ENCODE assay signal across 15 cellular contexts in the genomic region with DNA sequence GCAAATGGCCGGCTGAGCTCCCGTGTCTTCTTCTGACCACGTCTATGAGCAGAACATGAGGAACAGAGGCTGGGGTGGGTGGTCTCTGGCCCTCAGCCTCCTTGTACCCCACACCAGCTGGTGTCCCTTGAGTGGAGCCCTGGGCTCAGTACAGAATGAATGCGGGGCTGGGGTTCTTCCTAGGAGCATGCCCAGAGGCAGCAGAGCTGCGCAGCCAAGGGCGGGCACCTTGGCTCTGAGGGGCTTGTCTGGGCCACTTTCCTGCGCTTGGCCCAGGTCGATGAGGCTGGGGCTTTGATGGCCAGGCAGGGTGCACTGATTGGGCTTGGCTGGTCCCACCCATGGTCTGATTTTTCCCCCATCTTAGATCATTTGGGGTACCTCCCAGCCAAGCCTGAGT. TPM values are rescaled to one million over a fixed set of nuclear protein-coding genes. Genes with fewer than 3 reads are reported as not detected.
"Had no signal": no experiment of that assay in that cellular context is flagged by ENCODE, and none has a peak within 500 bp of the region (broad histone marks: within the 10 kb centered on the region; RNA-seq: fewer than 3 reads in every experiment).

No MANE protein-coding gene starts in this region.

- DNase-seq: activated naive CD4-positive, alpha-beta T cell treated with anti-CD3 and anti-CD28 coated beads, Interleukin-2, amount 50 U/mL, for 16 hours; hippocampal formation; lower lobe of right lung; stimulated activated CD4-positive, alpha-beta T cell treated with anti-CD3 and anti-CD28 coated beads, Interleukin-2, amount 100 ng/mL, for 48 hours had no signal

- H3K36me3 ChIP-seq: lower lobe of right lung, ovary, SJSA1, tibial nerve had no signal

- H3K4me1 Mint-ChIP-seq: activated T-helper 17 cell treated with anti-CD3 and anti-CD28 coated beads, Interleukin-2, amount 50 U/mL, for 72 hours; stimulated activated memory B cell treated with anti-CD40 and anti-IgM and Interleukin-4, amounts not matched to agents 10 μg/mL and 1 μg/mL and 100 μg/mL, for 72 hours had no signal

- H3K9me3 ChIP-seq: lower lobe of right lung, ovary, SJSA1, tibial nerve had no signal

- H3K27ac Mint-ChIP-seq: activated T-helper 17 cell treated with anti-CD3 and anti-CD28 coated beads, Interleukin-2, amount 50 U/mL, for 72 hours; stimulated activated memory B cell treated with anti-CD40 and anti-IgM and Interleukin-4, amounts not matched to agents 10 μg/mL and 1 μg/mL and 100 μg/mL, for 72 hours; T-helper 2 cell treated with Interferon-gamma antibody and Interleukin-4, amounts not matched to agents 5 μg/mL and 100 μg/mL, for 36 hours had no signal

- H3K27ac ChIP-seq: dorsolateral prefrontal cortex, lower lobe of right lung, ovary, SJSA1, tibial nerve had no signal

- ATAC-seq: activated CD4-positive, CD25-positive, alpha-beta regulatory T cell treated with anti-CD3 and anti-CD28 coated beads, Interleukin-2, amount 50 U/mL, for 24 hours; activated T-helper 17 cell treated with anti-CD3 and anti-CD28 coated beads, Interleukin-2, amount 50 U/mL, for 72 hours; esophagus mucosa; lower lobe of right lung; stimulated activated memory B cell treated with anti-CD40 and anti-IgM and Interleukin-4, amounts not matched to agents 10 μg/mL and 1 μg/mL and 100 μg/mL, for 72 hours had no signal

- H3K9me3 Mint-ChIP-seq: activated T-helper 17 cell treated with anti-CD3 and anti-CD28 coated beads, Interleukin-2, amount 50 U/mL, for 72 hours; neural crest cell; stimulated activated memory B cell treated with anti-CD40 and anti-IgM and Interleukin-4, amounts not matched to agents 10 μg/mL and 1 μg/mL and 100 μg/mL, for 72 hours; T-helper 2 cell treated with Interferon-gamma antibody and Interleukin-4, amounts not matched to agents 5 μg/mL and 100 μg/mL, for 36 hours had no signal

- H3K4me1 ChIP-seq: lower lobe of right lung, SJSA1 had no signal

- H3K36me3 Mint-ChIP-seq: stimulated activated memory B cell treated with anti-CD40 and anti-IgM and Interleukin-4, amounts not matched to agents 10 μg/mL and 1 μg/mL and 100 μg/mL, for 72 hours had no signal

- H3K27me3 Mint-ChIP-seq: activated T-helper 17 cell treated with anti-CD3 and anti-CD28 coated beads, Interleukin-2, amount 50 U/mL, for 72 hours; stimulated activated memory B cell treated with anti-CD40 and anti-IgM and Interleukin-4, amounts not matched to agents 10 μg/mL and 1 μg/mL and 100 μg/mL, for 72 hours had no signal

- H3K4me3 ChIP-seq: dorsolateral prefrontal cortex, lower lobe of right lung, ovary, SJSA1, tibial nerve had no signal

- H3K27me3 ChIP-seq: ovary, SJSA1 had no signal

- H3K4me3 Mint-ChIP-seq: activated T-helper 17 cell treated with anti-CD3 and anti-CD28 coated beads, Interleukin-2, amount 50 U/mL, for 72 hours; neural crest cell; stimulated activated memory B cell treated with anti-CD40 and anti-IgM and Interleukin-4, amounts not matched to agents 10 μg/mL and 1 μg/mL and 100 μg/mL, for 72 hours; T-helper 2 cell treated with Interferon-gamma antibody and Interleukin-4, amounts not matched to agents 5 μg/mL and 100 μg/mL, for 36 hours had no signal

RNA-seq across cellular contexts. Expression of gene SCN5A, which starts 6.4 kb away (rescaled TPM):
- total RNA-seq: bronchial epithelial cell, esophagus mucosa had no signal
